Comparison of ENCODE assay signal across 25 cellular contexts in genomic region chr19:48094129-48094842, GRCh38. TPM values are rescaled to one million over a fixed set of nuclear protein-coding genes. Genes with fewer than 3 reads are reported as not detected.
"Had no signal": no experiment of that assay in that cellular context is flagged by ENCODE, and none has a peak within 500 bp of the region (broad histone marks: within the 10 kb centered on the region; RNA-seq: fewer than 3 reads in every experiment).

No MANE protein-coding gene starts in this region.

- ATAC-seq: Panc1, Right ventricle myocardium inferior, T-cell had no signal

- H3K27ac Mint-ChIP-seq: activated naive CD8-positive, alpha-beta T cell; brain; T-cell had no signal

- FAIRE-seq: astrocyte had no signal

- DNase-seq: activated CD4-positive, alpha-beta T cell treated with anti-CD3 and anti-CD28 coated beads for 48 hours; activated CD4-positive, alpha-beta T cell treated with anti-CD3 and anti-CD28 coated beads, Interleukin-2, amount 50 U/mL, for 48 hours; activated effector memory CD4-positive, alpha-beta T cell treated with Interleukin-2 at 50 U/mL for 16 hours; activated naive CD4-positive, alpha-beta T cell; amygdala; cortex of kidney; MM.1S; NCI-H1105; NCI-H1436; NCI-H1694 treated with DMSO at 0.1 percent for 48 hours; NCI-H2029 treated with DMSO at 0.1 percent for 48 hours; NCI-H345; NCI-H510A; NCI-H526 treated with DMSO at 0.1 percent for 48 hours; OCI-M1; RPMI8226; T-cell had no signal

- H3K4me1 Mint-ChIP-seq: central memory CD8-positive, alpha-beta T cell; T-cell had no signal

- H3K4me3 ChIP-seq: SK-N-MC had no signal

- H3K4me3 Mint-ChIP-seq: activated naive CD8-positive, alpha-beta T cell; brain; central memory CD8-positive, alpha-beta T cell; T-cell had no signal

- H3K27ac ChIP-seq: SK-N-MC, VCaP had no signal

- H3K27me3 Mint-ChIP-seq: brain had no signal

RNA-seq across cellular contexts. Expression of gene CABP5, which starts 50.4 kb away (rescaled TPM):
- total RNA-seq: astrocyte, Right ventricle myocardium inferior, T-cell had no signal
